In genomic region chr17:15485045-15485444, GRCh38 we compare ENCODE assay signal across 18 cellular contexts. TPM values are rescaled to one million over a fixed set of nuclear protein-coding genes. Genes with fewer than 3 reads are reported as not detected.
DNase-seq lines count a peak whose midpoint lies in the region; ATAC-seq, FAIRE-seq and TF ChIP-seq lines count a peak whose summit lies in the region.
"Had no signal": no experiment of that assay in that cellular context is flagged by ENCODE, and none has a peak within 500 bp of the region (broad histone marks: within the 10 kb centered on the region; RNA-seq: fewer than 3 reads in every experiment).

No MANE protein-coding gene starts in this region.

- TF ChIP-seq POLR2A in stomach (IDR thresholded peaks at IDR 0.05): no peak

- H3K4me3 ChIP-seq in endodermal cell (ENCODE audit: low read length) (no peak overlapping the region), stomach (no peak overlapping the region)
- H3K4me3 ChIP-seq: BLaER1 treated with 17β-estradiol and CSF1 and Interleukin-3, amounts not matched to agents 10 nM and 100 nM; GM12878; GM23248 had no signal

- H3K4me1 ChIP-seq in endodermal cell (ENCODE audit: control insufficient read depth, insufficient read depth, low read length) (peaks cover 5% of the 10 kb centered on the region), stomach (no peaks in the 10 kb centered on the region)

- WGBS in endodermal cell (ENCODE audit: insufficient coverage in 1 of 2, insufficient read length in 1 of 2), 2 experiments: 46 to 53% methylated on average over 4 of the region's 4 CpGs
- WGBS in stomach, 5 donors: 66 to 71% (median 67%) methylated on average over 4 of the region's 4 CpGs

- H3K27ac Mint-ChIP-seq in endodermal cell: peak overlapping the region; percentile 0
- H3K27ac Mint-ChIP-seq: B cell; CD8-positive, alpha-beta T cell; IgD-negative memory B cell had no signal

- H3K36me3 Mint-ChIP-seq in endodermal cell (ENCODE audit: low read depth): peaks cover 51% of the 10 kb centered on the region

- TF ChIP-seq EP300 in stomach (IDR thresholded peaks at IDR 0.05): no peak

- no peak overlapping the region for H3K9ac ChIP-seq in endodermal cell (ENCODE audit: extremely low read depth, low read length, poor library complexity, severe bottlenecking)
- H3K9ac ChIP-seq: BLaER1 treated with 17β-estradiol and CSF1 and Interleukin-3, amounts not matched to agents 10 nM and 100 nM; GM23248 had no signal

- no peaks in the 10 kb centered on the region for H3K9me3 Mint-ChIP-seq in endodermal cell
- H3K9me3 Mint-ChIP-seq: CD8-positive, alpha-beta T cell; IgD-negative memory B cell had no signal

- peaks cover 19% of the 10 kb centered on the region for H3K4me1 Mint-ChIP-seq in endodermal cell
- H3K4me1 Mint-ChIP-seq: B cell had no signal

- H3K36me3 ChIP-seq in endodermal cell (ENCODE audit: control insufficient read depth, insufficient read depth, low read length) (peaks cover 73% of the 10 kb centered on the region), stomach (peaks cover 0 to 10% (median 5%) of the 10 kb centered on the region in 4 donors)
- H3K36me3 ChIP-seq: BLaER1 treated with 17β-estradiol and CSF1 and Interleukin-3, amounts not matched to agents 10 nM and 100 nM had no signal

- no peak for TF ChIP-seq CTCF in endodermal cell (conservative IDR thresholded peaks at IDR 0.05)
- TF ChIP-seq CTCF in stomach (IDR thresholded peaks at IDR 0.05): no peak

- no peaks in the 10 kb centered on the region for H3K27me3 ChIP-seq in endodermal cell (ENCODE audit: control insufficient read depth, insufficient read depth, low read length, poor library complexity, severe bottlenecking)
- H3K27me3 ChIP-seq in stomach: no peaks in the 10 kb centered on the region
- H3K27me3 ChIP-seq: BLaER1 treated with 17β-estradiol and CSF1 and Interleukin-3, amounts not matched to agents 10 nM and 100 nM had no signal

- peak; percentile 38 for FAIRE-seq in HTR-8/SVneo (lab: Jason Lieb, UNC)
- FAIRE-seq: GM12878, H54, HepG2 had no signal

- ATAC-seq in SK-N-SH treated with all-trans-retinoic acid at 6 μM for 48 hours (no peak), HG03280 (IDR thresholded peaks at IDR 0.05; ENCODE audit: unreplicated experiment) (no peak)
- ATAC-seq: CD8-positive, alpha-beta T cell; GM12878; HepG2 had no signal

- H3K4me3 Mint-ChIP-seq in endodermal cell: no peak overlapping the region
- H3K4me3 Mint-ChIP-seq: B cell; CD8-positive, alpha-beta T cell; IgD-negative memory B cell had no signal

- intact Hi-C loops in stomach (cut with DNase I; ENCODE audit: low total_unique reads): no loop called here

- DNase-seq in HTR-8/SVneo (ENCODE audit: insufficient read length, low spot score) (no peak), endodermal cell (no peak), mesenteric fat pad (ENCODE audit: low spot score) (peak; percentile 5), stomach (no peak)
- no peak for DNase-seq in activated CD8-positive, alpha-beta memory T cell treated with anti-CD3 and anti-CD28 coated beads, Interleukin-2, amount 50 U/mL, for 48 hours
- DNase-seq: Calu3; CD8-positive, alpha-beta T cell; DMS79 treated with DMSO at 0.1 percent for 48 hours; GM23248; HCEC 1CT had no signal

- H3K9me3 ChIP-seq in endodermal cell (ENCODE audit: control insufficient read depth, low read length) (no peaks in the 10 kb centered on the region), stomach (no peaks in the 10 kb centered on the region)

- H3K27me3 Mint-ChIP-seq in endodermal cell (ENCODE audit: insufficient read depth): no peaks in the 10 kb centered on the region
- H3K27me3 Mint-ChIP-seq: B cell, IgD-negative memory B cell had no signal

- no peak overlapping the region for H3K27ac ChIP-seq in endodermal cell (ENCODE audit: low read depth, low read length)
- H3K27ac ChIP-seq in stomach: no peak overlapping the region
- H3K27ac ChIP-seq: BLaER1 treated with 17β-estradiol and CSF1 and Interleukin-3, amounts not matched to agents 10 nM and 100 nM; GM23248 had no signal

TF ChIP-seq in SK-N-SH treated with all-trans-retinoic acid at 6 μM for 48 hours, 23 proteins besides CTCF, POLR2A, EP300 and RAD21:
- TF ChIP-seq TOX (CRISPR knock-in tag; IDR thresholded peaks at IDR 0.05; ENCODE audit: borderline replicate concordance): no peak
- no peak for TF ChIP-seq TSHZ2 (CRISPR knock-in tag; IDR thresholded peaks at IDR 0.05)
- no peak for TF ChIP-seq TCF4 (CRISPR knock-in tag; IDR thresholded peaks at IDR 0.05; ENCODE audit: borderline replicate concordance)
- no peak for TF ChIP-seq PPARA (CRISPR knock-in tag; IDR thresholded peaks at IDR 0.05; ENCODE audit: borderline replicate concordance)
- no peak for TF ChIP-seq RARB (CRISPR knock-in tag; IDR thresholded peaks at IDR 0.05)
- TF ChIP-seq ZNF565 (CRISPR knock-in tag; conservative IDR thresholded peaks at IDR 0.05; ENCODE audit: low read depth): no peak
- TF ChIP-seq OSR1 (CRISPR knock-in tag; IDR thresholded peaks at IDR 0.05): no peak
- no peak for TF ChIP-seq ZNF70 (CRISPR knock-in tag; IDR thresholded peaks at IDR 0.05)
- no peak for TF ChIP-seq ISL1 (CRISPR knock-in tag; IDR thresholded peaks at IDR 0.05)
- no peak for TF ChIP-seq GLIS3 (CRISPR knock-in tag; IDR thresholded peaks at IDR 0.05)
- TF ChIP-seq BACH2 (CRISPR knock-in tag; IDR thresholded peaks at IDR 0.05; ENCODE audit: borderline replicate concordance): no peak
- no peak for TF ChIP-seq POU6F1 (CRISPR knock-in tag; IDR thresholded peaks at IDR 0.05; ENCODE audit: borderline replicate concordance, low read depth)
- TF ChIP-seq CREB5 (CRISPR knock-in tag; IDR thresholded peaks at IDR 0.05; ENCODE audit: low read depth): no peak
- TF ChIP-seq ZFP30 (CRISPR knock-in tag; IDR thresholded peaks at IDR 0.05): no peak
- TF ChIP-seq CSDC2 (CRISPR knock-in tag; IDR thresholded peaks at IDR 0.05): no peak

RNA-seq across cellular contexts. Expression of gene CDRT4, which starts 17.6 kb away (rescaled TPM):
- total RNA-seq in endodermal cell: 10 to 100 TPM; 16.4 to 39.7 TPM
- polyA plus RNA-seq in endodermal cell (2013, experiment 1 of 2): 3.0 TPM
- 4.4 TPM for polyA plus RNA-seq in endodermal cell (2013, experiment 2 of 2)
- total RNA-seq in mesenteric fat pad: 2.8 TPM
- 10 to 100 TPM in 1 of 5 donors, 1 to 10 TPM in 2, not detected in 2; 4.5 to 12.5 (median 4.9) TPM for total RNA-seq in stomach
- 10 to 100 TPM in 1 of 3 donors, 1 to 10 TPM in 2; 1.5 to 12.8 (median 2.4) TPM for polyA plus RNA-seq in stomach
